Comparison of ENCODE assay signal across 1 cellular context in the genomic region with DNA sequence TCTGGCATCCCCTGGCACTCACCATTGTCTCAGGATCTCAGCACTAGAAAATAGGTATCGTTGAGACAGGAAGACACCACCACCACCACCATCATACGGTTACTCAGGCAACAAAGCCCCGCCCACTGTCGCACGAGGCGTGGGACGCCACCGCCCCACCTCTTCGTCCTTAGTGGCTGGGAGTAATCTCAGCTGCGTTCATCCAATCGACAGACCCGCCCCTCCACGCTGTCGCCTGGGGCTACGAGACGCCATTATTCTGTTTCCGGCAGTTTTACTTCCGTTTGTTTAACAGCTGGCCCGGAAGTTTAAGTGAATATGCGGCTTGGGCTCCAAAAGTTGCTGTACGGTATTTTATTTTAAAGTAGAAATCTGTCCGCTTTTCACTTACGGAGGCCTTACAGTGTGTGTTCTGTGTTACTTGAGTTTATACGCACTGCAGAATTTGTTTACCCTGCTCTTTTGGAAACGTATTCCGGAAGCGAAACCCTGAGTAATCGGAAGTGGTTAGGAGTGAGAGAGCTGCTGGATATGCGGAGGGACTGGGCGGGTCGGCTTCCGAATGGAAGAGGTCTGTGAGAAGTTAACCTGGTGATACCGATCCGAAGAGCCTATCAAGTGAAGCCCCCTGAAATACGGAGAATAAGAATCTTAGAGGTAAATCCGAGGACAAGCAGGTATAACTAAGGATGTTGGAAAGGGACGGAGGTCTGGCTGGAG.
TF ChIP-seq lines count a peak whose summit lies in the region.

Gene BLZF1 (plus strand): TSS at position 510 of the 720 bp plus-strand sequence. CDS start 1,328 bp downstream, outside the sequence.
Gene NME7 (minus strand): TSS at position 112 of the 720 bp plus-strand sequence. CDS start 87 bp downstream, at position 25.

TF ChIP-seq in HepG2, 621 proteins besides CTCF, POLR2A, EP300 and RAD21 (continued from another document and continues in another):
- TF ChIP-seq ZNF292 (CRISPR knock-in tag; IDR thresholded peaks at IDR 0.05; ENCODE audit: borderline replicate concordance, low read depth) = no peak
- no peak for TF ChIP-seq FOXP1 (IDR thresholded peaks at IDR 0.05)
- TF ChIP-seq FOXP1 (CRISPR knock-in tag; IDR thresholded peaks at IDR 0.05) = no peak
- no peak for TF ChIP-seq HIVEP1 (CRISPR knock-in tag; IDR thresholded peaks at IDR 0.05)
- TF ChIP-seq NCOA1 (CRISPR knock-in tag; IDR thresholded peaks at IDR 0.05) = no peak
- TF ChIP-seq SRSF1 (optimal IDR thresholded peaks at IDR 0.05; ENCODE audit: low read depth, low read length) = no peak
- TF ChIP-seq, protein P1, sequence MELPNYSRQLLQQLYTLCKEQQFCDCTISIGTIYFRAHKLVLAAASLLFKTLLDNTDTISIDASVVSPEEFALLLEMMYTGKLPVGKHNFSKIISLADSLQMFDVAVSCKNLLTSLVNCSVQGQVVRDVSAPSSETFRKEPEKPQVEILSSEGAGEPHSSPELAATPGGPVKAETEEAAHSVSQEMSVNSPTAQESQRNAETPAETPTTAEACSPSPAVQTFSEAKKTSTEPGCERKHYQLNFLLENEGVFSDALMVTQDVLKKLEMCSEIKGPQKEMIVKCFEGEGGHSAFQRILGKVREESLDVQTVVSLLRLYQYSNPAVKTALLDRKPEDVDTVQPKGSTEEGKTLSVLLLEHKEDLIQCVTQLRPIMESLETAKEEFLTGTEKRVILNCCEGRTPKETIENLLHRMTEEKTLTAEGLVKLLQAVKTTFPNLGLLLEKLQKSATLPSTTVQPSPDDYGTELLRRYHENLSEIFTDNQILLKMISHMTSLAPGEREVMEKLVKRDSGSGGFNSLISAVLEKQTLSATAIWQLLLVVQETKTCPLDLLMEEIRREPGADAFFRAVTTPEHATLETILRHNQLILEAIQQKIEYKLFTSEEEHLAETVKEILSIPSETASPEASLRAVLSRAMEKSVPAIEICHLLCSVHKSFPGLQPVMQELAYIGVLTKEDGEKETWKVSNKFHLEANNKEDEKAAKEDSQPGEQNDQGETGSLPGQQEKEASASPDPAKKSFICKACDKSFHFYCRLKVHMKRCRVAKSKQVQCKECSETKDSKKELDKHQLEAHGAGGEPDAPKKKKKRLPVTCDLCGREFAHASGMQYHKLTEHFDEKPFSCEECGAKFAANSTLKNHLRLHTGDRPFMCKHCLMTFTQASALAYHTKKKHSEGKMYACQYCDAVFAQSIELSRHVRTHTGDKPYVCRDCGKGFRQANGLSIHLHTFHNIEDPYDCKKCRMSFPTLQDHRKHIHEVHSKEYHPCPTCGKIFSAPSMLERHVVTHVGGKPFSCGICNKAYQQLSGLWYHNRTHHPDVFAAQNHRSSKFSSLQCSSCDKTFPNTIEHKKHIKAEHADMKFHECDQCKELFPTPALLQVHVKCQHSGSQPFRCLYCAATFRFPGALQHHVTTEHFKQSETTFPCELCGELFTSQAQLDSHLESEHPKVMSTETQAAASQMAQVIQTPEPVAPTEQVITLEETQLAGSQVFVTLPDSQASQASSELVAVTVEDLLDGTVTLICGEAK (IDR thresholded peaks at IDR 0.05) = peak; percentile 84
- TF ChIP-seq, protein P1 (CRISPR knock-in tag; IDR thresholded peaks at IDR 0.05) = no peak
- no peak for TF ChIP-seq SP1 (IDR thresholded peaks at IDR 0.05)
- TF ChIP-seq SP1 (CRISPR knock-in tag; IDR thresholded peaks at IDR 0.05) = peak; percentile 83
- TF ChIP-seq, protein P2, sequence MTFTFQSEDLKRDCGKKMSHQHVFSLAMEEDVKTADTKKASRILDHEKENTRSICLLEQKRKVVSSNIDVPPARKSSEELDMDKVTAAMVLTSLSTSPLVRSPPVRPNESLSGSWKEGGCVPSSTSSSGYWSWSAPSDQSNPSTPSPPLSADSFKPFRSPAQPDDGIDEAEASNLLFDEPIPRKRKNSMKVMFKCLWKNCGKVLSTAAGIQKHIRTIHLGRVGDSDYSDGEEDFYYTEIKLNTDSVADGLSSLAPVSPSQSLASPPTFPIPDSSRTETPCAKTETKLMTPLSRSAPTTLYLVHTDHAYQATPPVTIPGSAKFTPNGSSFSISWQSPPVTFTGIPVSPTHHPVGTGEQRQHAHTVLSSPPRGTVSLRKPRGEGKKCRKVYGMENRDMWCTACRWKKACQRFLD (CRISPR knock-in tag; IDR thresholded peaks at IDR 0.05; ENCODE audit: borderline replicate concordance) = no peak
- no peak for TF ChIP-seq ZNF251 (CRISPR knock-in tag; IDR thresholded peaks at IDR 0.05)
- peak; percentile 88 for TF ChIP-seq MNT (IDR thresholded peaks at IDR 0.05)
- TF ChIP-seq BRD4 (CRISPR knock-in tag; IDR thresholded peaks at IDR 0.05) = 0 out of 2 replicates have a peak, but pooled peaks have one; percentile 32
- no peak for TF ChIP-seq ZSCAN20 (CRISPR knock-in tag; IDR thresholded peaks at IDR 0.05; ENCODE audit: borderline replicate concordance)
- peak; percentile 65 for TF ChIP-seq YEATS4 (CRISPR knock-in tag; IDR thresholded peaks at IDR 0.05; ENCODE audit: borderline replicate concordance)
- TF ChIP-seq NFYC (CRISPR knock-in tag; IDR thresholded peaks at IDR 0.05) = peak; percentile 72
- TF ChIP-seq FOXK1 (CRISPR knock-in tag; IDR thresholded peaks at IDR 0.05; ENCODE audit: borderline replicate concordance, low read depth) = peak; percentile 50; the same call in 1 of the 2 replicates
- TF ChIP-seq TFDP1 (CRISPR knock-in tag; IDR thresholded peaks at IDR 0.05; ENCODE audit: borderline replicate concordance) = no peak
- TF ChIP-seq, protein P3, sequence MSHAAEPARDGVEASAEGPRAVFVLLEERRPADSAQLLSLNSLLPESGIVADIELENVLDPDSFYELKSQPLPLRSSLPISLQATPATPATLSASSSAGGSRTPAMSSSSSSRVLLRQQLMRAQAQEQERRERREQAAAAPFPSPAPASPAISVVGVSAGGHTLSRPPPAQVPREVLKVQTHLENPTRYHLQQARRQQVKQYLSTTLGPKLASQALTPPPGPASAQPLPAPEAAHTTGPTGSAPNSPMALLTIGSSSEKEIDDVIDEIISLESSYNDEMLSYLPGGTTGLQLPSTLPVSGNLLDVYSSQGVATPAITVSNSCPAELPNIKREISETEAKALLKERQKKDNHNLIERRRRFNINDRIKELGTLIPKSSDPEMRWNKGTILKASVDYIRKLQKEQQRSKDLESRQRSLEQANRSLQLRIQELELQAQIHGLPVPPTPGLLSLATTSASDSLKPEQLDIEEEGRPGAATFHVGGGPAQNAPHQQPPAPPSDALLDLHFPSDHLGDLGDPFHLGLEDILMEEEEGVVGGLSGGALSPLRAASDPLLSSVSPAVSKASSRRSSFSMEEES (CRISPR knock-in tag; IDR thresholded peaks at IDR 0.05) = 0 out of 2 replicates have a peak, but pooled peaks have one; percentile 28
- TF ChIP-seq, protein P4, sequence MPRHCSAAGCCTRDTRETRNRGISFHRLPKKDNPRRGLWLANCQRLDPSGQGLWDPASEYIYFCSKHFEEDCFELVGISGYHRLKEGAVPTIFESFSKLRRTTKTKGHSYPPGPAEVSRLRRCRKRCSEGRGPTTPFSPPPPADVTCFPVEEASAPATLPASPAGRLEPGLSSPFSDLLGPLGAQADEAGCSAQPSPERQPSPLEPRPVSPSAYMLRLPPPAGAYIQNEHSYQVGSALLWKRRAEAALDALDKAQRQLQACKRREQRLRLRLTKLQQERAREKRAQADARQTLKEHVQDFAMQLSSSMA (CRISPR knock-in tag; IDR thresholded peaks at IDR 0.05) = no peak
- TF ChIP-seq CENPT (CRISPR knock-in tag; IDR thresholded peaks at IDR 0.05; ENCODE audit: low read depth) = no peak
- TF ChIP-seq MIER3 (CRISPR knock-in tag; IDR thresholded peaks at IDR 0.05; ENCODE audit: borderline replicate concordance) = no peak
- no peak for TF ChIP-seq ZNF737 (CRISPR knock-in tag; IDR thresholded peaks at IDR 0.05; ENCODE audit: borderline replicate concordance)
- no peak for TF ChIP-seq ATF7 (IDR thresholded peaks at IDR 0.05)
- TF ChIP-seq ATF7 (CRISPR knock-in tag; IDR thresholded peaks at IDR 0.05) = no peak
- TF ChIP-seq KAT8 (CRISPR knock-in tag; IDR thresholded peaks at IDR 0.05) = peak; percentile 96
- TF ChIP-seq ZMYM4 (CRISPR knock-in tag; IDR thresholded peaks at IDR 0.05) = peak; percentile 69
- TF ChIP-seq ZNF562 (CRISPR knock-in tag; IDR thresholded peaks at IDR 0.05; ENCODE audit: borderline replicate concordance) = no peak
- peak; percentile 53; the same call in 1 of the 2 replicates for TF ChIP-seq MAX (IDR thresholded peaks at IDR 0.05)
- no peak for TF ChIP-seq GPBP1L1 (CRISPR knock-in tag; IDR thresholded peaks at IDR 0.05)
- no peak for TF ChIP-seq SNAPC5 (CRISPR knock-in tag; IDR thresholded peaks at IDR 0.05; ENCODE audit: borderline replicate concordance)
- TF ChIP-seq BHLHE40 (IDR thresholded peaks at IDR 0.05; ENCODE audit: low read length) = 0 out of 2 replicates have a peak, but pooled peaks have one; percentile 42
- no peak for TF ChIP-seq KLF13 (CRISPR knock-in tag; IDR thresholded peaks at IDR 0.05)
- no peak for TF ChIP-seq NBN (conservative IDR thresholded peaks at IDR 0.05)
- TF ChIP-seq ZNF441 (CRISPR knock-in tag; IDR thresholded peaks at IDR 0.05; ENCODE audit: borderline replicate concordance) = no peak
